ENCODE assay signal across 1 cellular context in genomic region chr22:23874871-23875270, GRCh38.
TF ChIP-seq lines count a peak whose summit lies in the region.

No MANE protein-coding gene starts in this region.

TF ChIP-seq in IMR-90, 13 proteins besides CTCF, POLR2A, EP300 and RAD21 (continued from another document):
- TF ChIP-seq, protein P1, sequence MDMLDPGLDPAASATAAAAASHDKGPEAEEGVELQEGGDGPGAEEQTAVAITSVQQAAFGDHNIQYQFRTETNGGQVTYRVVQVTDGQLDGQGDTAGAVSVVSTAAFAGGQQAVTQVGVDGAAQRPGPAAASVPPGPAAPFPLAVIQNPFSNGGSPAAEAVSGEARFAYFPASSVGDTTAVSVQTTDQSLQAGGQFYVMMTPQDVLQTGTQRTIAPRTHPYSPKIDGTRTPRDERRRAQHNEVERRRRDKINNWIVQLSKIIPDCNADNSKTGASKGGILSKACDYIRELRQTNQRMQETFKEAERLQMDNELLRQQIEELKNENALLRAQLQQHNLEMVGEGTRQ (IDR thresholded peaks at IDR 0.05; ENCODE audit: low read depth, low read length): no peak
- no peak for TF ChIP-seq MAFK (IDR thresholded peaks at IDR 0.05; ENCODE audit: low read depth, low read length)
- no peak for TF ChIP-seq MXI1 (IDR thresholded peaks at IDR 0.05; ENCODE audit: borderline replicate concordance, low read depth, low read length)
- TF ChIP-seq SMC3 (IDR thresholded peaks at IDR 0.05; ENCODE audit: low read depth, low read length): no peak
- TF ChIP-seq, protein P2, sequence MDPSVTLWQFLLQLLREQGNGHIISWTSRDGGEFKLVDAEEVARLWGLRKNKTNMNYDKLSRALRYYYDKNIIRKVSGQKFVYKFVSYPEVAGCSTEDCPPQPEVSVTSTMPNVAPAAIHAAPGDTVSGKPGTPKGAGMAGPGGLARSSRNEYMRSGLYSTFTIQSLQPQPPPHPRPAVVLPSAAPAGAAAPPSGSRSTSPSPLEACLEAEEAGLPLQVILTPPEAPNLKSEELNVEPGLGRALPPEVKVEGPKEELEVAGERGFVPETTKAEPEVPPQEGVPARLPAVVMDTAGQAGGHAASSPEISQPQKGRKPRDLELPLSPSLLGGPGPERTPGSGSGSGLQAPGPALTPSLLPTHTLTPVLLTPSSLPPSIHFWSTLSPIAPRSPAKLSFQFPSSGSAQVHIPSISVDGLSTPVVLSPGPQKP (IDR thresholded peaks at IDR 0.05; ENCODE audit: borderline replicate concordance, low read depth, low read length): no peak
- TF ChIP-seq MAZ (IDR thresholded peaks at IDR 0.05; ENCODE audit: borderline replicate concordance, low read depth, low read length): no peak
